ENCODE assay signal across 2 cellular contexts in genomic region chr12:104928036-104928770, GRCh38.
A peak's percentile ranks its signal among the peaks of the same experiment; 100 is the strongest.
TF ChIP-seq lines count a peak whose summit lies in the region.

No MANE protein-coding gene starts in this region.

TF ChIP-seq in SK-N-SH, 30 proteins besides CTCF, POLR2A, EP300 and RAD21 (continued from another document):
- TF ChIP-seq REST (IDR thresholded peaks at IDR 0.05; ENCODE audit: low read depth, low read length): no peak
- no peak for TF ChIP-seq FOXJ3 (CRISPR knock-in tag; IDR thresholded peaks at IDR 0.05)
- TF ChIP-seq PBX3 (IDR thresholded peaks at IDR 0.05): peak; percentile 48
- TF ChIP-seq NFIC (IDR thresholded peaks at IDR 0.05; ENCODE audit: borderline replicate concordance): no peak
- 0 out of 2 replicates have a peak, but pooled peaks have one; percentile 6 for TF ChIP-seq FOSL2 (IDR thresholded peaks at IDR 0.05; ENCODE audit: borderline replicate concordance, low read depth)
- TF ChIP-seq MXI1 (IDR thresholded peaks at IDR 0.05; ENCODE audit: low read depth, low read length): no peak
- TF ChIP-seq MAX (IDR thresholded peaks at IDR 0.05; ENCODE audit: low read depth): no peak
- TF ChIP-seq SMC3 (IDR thresholded peaks at IDR 0.05; ENCODE audit: low read depth, low read length): no peak

TF ChIP-seq in SK-N-SH treated with all-trans-retinoic acid at 6 μM for 48 hours, 23 proteins besides CTCF, POLR2A, EP300 and RAD21 (continued from another document):
- TF ChIP-seq POU6F1 (CRISPR knock-in tag; IDR thresholded peaks at IDR 0.05; ENCODE audit: borderline replicate concordance, low read depth) (no peak), ZFP30 (CRISPR knock-in tag; IDR thresholded peaks at IDR 0.05) (no peak), ESRRG (CRISPR knock-in tag; IDR thresholded peaks at IDR 0.05) (no peak), CSDC2 (CRISPR knock-in tag; IDR thresholded peaks at IDR 0.05) (no peak), ISL1 (CRISPR knock-in tag; IDR thresholded peaks at IDR 0.05) (no peak), TOX (CRISPR knock-in tag; IDR thresholded peaks at IDR 0.05; ENCODE audit: borderline replicate concordance) (no peak), GLIS3 (CRISPR knock-in tag; IDR thresholded peaks at IDR 0.05) (no peak)
TF ChIP-seq in SK-N-SH treated with all-trans-retinoic acid at 6 μM for 48 hours: peak in this region for 0.
